Comparison of ENCODE assay signal across 10 cellular contexts in genomic region chr1:217048104-217048707, GRCh38.
DNase-seq lines count a peak whose midpoint lies in the region; ATAC-seq and TF ChIP-seq lines count a peak whose summit lies in the region.
"Had no signal": no experiment of that assay in that cellular context is flagged by ENCODE, and none has a peak within 500 bp of the region (broad histone marks: within the 10 kb centered on the region; RNA-seq: fewer than 3 reads in every experiment).

No MANE protein-coding gene starts in this region.

- H3K36me3 ChIP-seq in A673 (ENCODE audit: insufficient read depth, low read length, poor library complexity, severe bottlenecking) = no peaks in the 10 kb centered on the region

- H3K27me3 ChIP-seq in A673 (replicated peaks; ENCODE audit: insufficient read depth, low read depth, low read length, poor library complexity) = no peaks in the 10 kb centered on the region

- no TSS peak for BruUV-seq in A673 (replicated peaks; lab: Mats Ljungman, UMichigan)

- no peak overlapping the region for H3K4me3 ChIP-seq in A673 (ENCODE audit: low read depth, low read length, poor library complexity, severe bottlenecking)
- H3K4me3 ChIP-seq: skin epidermis had no signal

- POLR2A ChIA-PET in A673 (lab: Charles Lee; ENCODE audit: low non-redundant PET) = no interaction called here

- intact Hi-C loops in A673 (cut with micrococcal nuclease; ENCODE audit: unreplicated experiment) = no loop called here

- no peak overlapping the region for H3K27ac ChIP-seq in A673 (ENCODE audit: low read depth, low read length, poor library complexity, severe bottlenecking)
- H3K27ac ChIP-seq: skin epidermis had no signal

- H3K4me1 ChIP-seq in A673 (ENCODE audit: insufficient read depth, low read length, poor library complexity, severe bottlenecking) = no peaks in the 10 kb centered on the region

- peak; percentile 36 for TF ChIP-seq CTCF in A673 (conservative IDR thresholded peaks at IDR 0.05; ENCODE audit: low read depth, low read length)

- ATAC-seq in GM18511 (IDR thresholded peaks at IDR 0.05; ENCODE audit: unreplicated experiment) (peak; percentile 62), HG03442 (IDR thresholded peaks at IDR 0.05; ENCODE audit: unreplicated experiment) (peak; percentile 69), GM18861 (IDR thresholded peaks at IDR 0.05; ENCODE audit: unreplicated experiment) (no peak), GM18873 (IDR thresholded peaks at IDR 0.05; ENCODE audit: low FRiP score, unreplicated experiment) (no peak)

- CTCF ChIA-PET in A673 (lab: Charles Lee) = no interaction called here

- peak; percentile 20 for DNase-seq in A673 (ENCODE audit: low spot score)
- peak; percentile 16 for DNase-seq in cerebellar cortex (ENCODE audit: low spot score)
- DNase-seq in OCI-M2 (lab: John Stamatoyannopoulos, UW; ENCODE audit: unreplicated experiment) = no peak
- no peak for DNase-seq in DMS153 (lab: John Stamatoyannopoulos, UW)
- DNase-seq: NCI-H1048 had no signal

- no peaks in the 10 kb centered on the region for H3K9me3 ChIP-seq in A673 (ENCODE audit: low read depth, low read length, poor library complexity, severe bottlenecking)

Comparison
In these comparisons a context has a peak if more than half of its experiments do, and no peak if none do; other contexts are left out.
1. DNase-seq: peak in A673 (single experiment) and cerebellar cortex (single experiment); none in OCI-M2 (single experiment) and DMS153 (single experiment).
2. ATAC-seq: peak in GM18511 (single experiment) and HG03442 (single experiment); none in GM18861 (single experiment) and GM18873 (single experiment).